Comparison of ENCODE assay signal across 26 cellular contexts in genomic region chr18:23270999-23271680, GRCh38.
DNase-seq lines count a peak whose midpoint lies in the region; ATAC-seq, FAIRE-seq and TF ChIP-seq lines count a peak whose summit lies in the region.
"Had no signal": no experiment of that assay in that cellular context is flagged by ENCODE, and none has a peak within 500 bp of the region (broad histone marks: within the 10 kb centered on the region; RNA-seq: fewer than 3 reads in every experiment).

No MANE protein-coding gene starts in this region.

- no peak overlapping the region for H3K9ac ChIP-seq in mesenchymal stem cell (ENCODE audit: low read length)

- H3K4me3 ChIP-seq in mesenchymal stem cell (ENCODE audit: insufficient read depth in 1 of 2, low read depth in 1 of 2, low read length in 2 of 2): no peak overlapping the region
- H3K4me3 ChIP-seq: A549, right atrium auricular region, spleen, thyroid gland, vagina had no signal

- H3K27me3 Mint-ChIP-seq in activated naive CD8-positive, alpha-beta T cell treated with anti-CD3 and anti-CD28 coated beads, Interleukin-2, amount 50 U/mL, for 24 hours: no peaks in the 10 kb centered on the region
- H3K27me3 Mint-ChIP-seq in osteocyte (ENCODE audit: unreplicated experiment): no peaks in the 10 kb centered on the region
- H3K27me3 Mint-ChIP-seq: activated naive CD8-positive, alpha-beta T cell treated with anti-CD3 and anti-CD28 coated beads, Interleukin-2, amount 10 ng/mL, durations not matched to agents 7 days and 5 days had no signal

- DNase-seq in AG20443 (ENCODE audit: low spot score) (peak; percentile 56), MV-4-11 (lab: John Stamatoyannopoulos, UW) (peak; percentile 21), dermis blood vessel endothelial cell (peak; percentile 66), mesenchymal stem cell (peak; percentile 12), NCI-H1436 treated with DMSO at 0.1 percent for 48 hours (lab: John Stamatoyannopoulos, UW) (no peak), osteocyte (ENCODE audit: extremely low spot score, unreplicated experiment) (no peak), H54 (ENCODE audit: insufficient read length, low spot score) (no peak)
- DNase-seq in activated naive CD8-positive, alpha-beta T cell treated with anti-CD3 and anti-CD28 coated beads, Interleukin-2, amount 50 U/mL, for 24 hours: no peak
- DNase-seq: activated CD4-positive, alpha-beta T cell treated with anti-CD3 and anti-CD28 coated beads, Interleukin-2, amount 50 U/mL, for 1 hour; activated gamma-delta T cell treated with Interleukin-2 at 50 U/mL for 16 hours; activated naive CD8-positive, alpha-beta T cell treated with anti-CD3 and anti-CD28 coated beads, Interleukin-2, amount 10 ng/mL, durations not matched to agents 7 days and 5 days; activated T-cell treated with anti-CD3 and anti-CD28 coated beads, Interleukin-2, amount 50 U/mL, for 1 hour; cerebellar nuclear complex; hypothalamus; left colon; mammary epithelial cell; NCI-H1694; spleen; stimulated activated CD8-positive, alpha-beta memory T cell treated with anti-CD3 and anti-CD28 coated beads, Interleukin-4, amount 100 ng/mL, for 48 hours; T1000; thyroid gland had no signal

- no peaks in the 10 kb centered on the region for H3K4me1 ChIP-seq in mesenchymal stem cell (ENCODE audit: control insufficient read depth, insufficient read depth, low read depth, low read length)
- H3K4me1 ChIP-seq: A549, vagina had no signal

- TF ChIP-seq CTCF in osteocyte (IDR thresholded peaks at IDR 0.05): no peak

- TF ChIP-seq POLR2A in H54 (IDR thresholded peaks at IDR 0.05; ENCODE audit: low read depth, low read length): no peak

- H3K36me3 Mint-ChIP-seq in activated naive CD8-positive, alpha-beta T cell treated with anti-CD3 and anti-CD28 coated beads, Interleukin-2, amount 50 U/mL, for 24 hours (ENCODE audit: low read depth): peaks cover 34% of the 10 kb centered on the region
- H3K36me3 Mint-ChIP-seq in osteocyte (ENCODE audit: unreplicated experiment): peaks cover 3% of the 10 kb centered on the region

- H3K36me3 ChIP-seq in mesenchymal stem cell (ENCODE audit: control insufficient read depth in 1 of 2, insufficient read depth in 2 of 2, low read depth in 1 of 2, low read length in 2 of 2): peaks cover 0 to 2% of the 10 kb centered on the region in 2 experiments
- H3K36me3 ChIP-seq: right atrium auricular region, thyroid gland, vagina had no signal

- no peak overlapping the region for H2AK5ac ChIP-seq in mesenchymal stem cell (ENCODE audit: low read length, severe bottlenecking)

- no peak overlapping the region for H3K27ac Mint-ChIP-seq in activated naive CD8-positive, alpha-beta T cell treated with anti-CD3 and anti-CD28 coated beads, Interleukin-2, amount 50 U/mL, for 24 hours
- no peak overlapping the region for H3K27ac Mint-ChIP-seq in osteocyte (ENCODE audit: unreplicated experiment)
- H3K27ac Mint-ChIP-seq: activated naive CD8-positive, alpha-beta T cell treated with anti-CD3 and anti-CD28 coated beads, Interleukin-2, amount 10 ng/mL, durations not matched to agents 7 days and 5 days; IgD-negative memory B cell had no signal

- no peak overlapping the region for H3K14ac ChIP-seq in mesenchymal stem cell (ENCODE audit: low read length in 2 of 2)

- H3K18ac ChIP-seq in mesenchymal stem cell (ENCODE audit: low read depth in 1 of 2, low read length in 2 of 2): no peak overlapping the region

- no peak for ATAC-seq in activated naive CD8-positive, alpha-beta T cell treated with anti-CD3 and anti-CD28 coated beads, Interleukin-2, amount 50 U/mL, for 24 hours
- ATAC-seq: A549, left colon had no signal

- WGBS in mesenchymal stem cell: 24% methylated on average over 2 of the region's 3 CpGs

- peaks cover 24% of the 10 kb centered on the region for H3K9me3 Mint-ChIP-seq in activated naive CD8-positive, alpha-beta T cell treated with anti-CD3 and anti-CD28 coated beads, Interleukin-2, amount 50 U/mL, for 24 hours
- peaks cover 7% of the 10 kb centered on the region for H3K9me3 Mint-ChIP-seq in osteocyte (ENCODE audit: unreplicated experiment)

- H2BK15ac ChIP-seq in mesenchymal stem cell (ENCODE audit: low read depth, poor library complexity, severe bottlenecking): no peak overlapping the region

- peaks cover 30% of the 10 kb centered on the region for H3K4me1 Mint-ChIP-seq in activated naive CD8-positive, alpha-beta T cell treated with anti-CD3 and anti-CD28 coated beads, Interleukin-2, amount 50 U/mL, for 24 hours
- H3K4me1 Mint-ChIP-seq in osteocyte (ENCODE audit: unreplicated experiment): peaks cover 10% of the 10 kb centered on the region

- H3K4ac ChIP-seq in mesenchymal stem cell (ENCODE audit: low read depth in 1 of 2, low read length in 2 of 2): no peak overlapping the region

- H2BK12ac ChIP-seq in mesenchymal stem cell (ENCODE audit: low read length in 2 of 2): no peak overlapping the region

- H3K9me3 ChIP-seq in mesenchymal stem cell (ENCODE audit: control insufficient read depth, low read length): peaks cover 3% of the 10 kb centered on the region
- H3K9me3 ChIP-seq: thyroid gland, vagina had no signal

- no peak overlapping the region for H4K91ac ChIP-seq in mesenchymal stem cell (ENCODE audit: low read length)

- H3K27ac ChIP-seq in mesenchymal stem cell (ENCODE audit: low read length, poor library complexity, severe bottlenecking): no peak overlapping the region
- H3K27ac ChIP-seq: A549, right atrium auricular region, spleen, thyroid gland, vagina had no signal

- H3K23ac ChIP-seq in mesenchymal stem cell (ENCODE audit: low read length in 2 of 2): no peak overlapping the region

- no peak overlapping the region for H4K8ac ChIP-seq in mesenchymal stem cell (ENCODE audit: low read length)

- H2AFZ ChIP-seq in mesenchymal stem cell (ENCODE audit: low read depth, low read length): no peak overlapping the region

- H2BK5ac ChIP-seq in mesenchymal stem cell (ENCODE audit: low read depth, low read length, poor library complexity, severe bottlenecking): no peak overlapping the region

- no peak overlapping the region for H3K4me2 ChIP-seq in mesenchymal stem cell (ENCODE audit: low read length, poor library complexity, severe bottlenecking)
- H3K4me2 ChIP-seq: A549 had no signal

- H3K79me1 ChIP-seq in mesenchymal stem cell (replicated peaks; ENCODE audit: low read length, poor library complexity, severe bottlenecking): no peaks in the 10 kb centered on the region

- no peaks in the 10 kb centered on the region for H3K27me3 ChIP-seq in mesenchymal stem cell (ENCODE audit: control insufficient read depth in 1 of 2, insufficient read depth in 1 of 2, low read length in 2 of 2)
- H3K27me3 ChIP-seq: right atrium auricular region, spleen, thyroid gland, vagina had no signal

- no peak overlapping the region for H3K4me3 Mint-ChIP-seq in activated naive CD8-positive, alpha-beta T cell treated with anti-CD3 and anti-CD28 coated beads, Interleukin-2, amount 50 U/mL, for 24 hours
- H3K4me3 Mint-ChIP-seq in osteocyte (ENCODE audit: unreplicated experiment): no peak overlapping the region
- H3K4me3 Mint-ChIP-seq: activated naive CD8-positive, alpha-beta T cell treated with anti-CD3 and anti-CD28 coated beads, Interleukin-2, amount 10 ng/mL, durations not matched to agents 7 days and 5 days; IgD-negative memory B cell; neural crest cell had no signal

- no peak for FAIRE-seq in H54 (lab: Jason Lieb, UNC)
- FAIRE-seq: A549 had no signal

- H2BK120ac ChIP-seq in mesenchymal stem cell (ENCODE audit: low read depth, low read length): no peak overlapping the region

Comparison
In these comparisons a context has a peak if more than half of its experiments do, and no peak if none do; other contexts are left out.
1. DNase-seq: peak in AG20443 (single experiment), MV-4-11 (single experiment), dermis blood vessel endothelial cell (single experiment) and mesenchymal stem cell (single experiment); none in activated naive CD8-positive, alpha-beta T cell treated with anti-CD3 and anti-CD28 coated beads, Interleukin-2, amount 50 U/mL, for 24 hours (single experiment), NCI-H1436 treated with DMSO at 0.1 percent for 48 hours (single experiment), osteocyte (single experiment) and H54 (single experiment).